14 cellular contexts compared by ENCODE assay signal in genomic region chr10:103807996-103808395, GRCh38. TPM values are rescaled to one million over a fixed set of nuclear protein-coding genes. Genes with fewer than 3 reads are reported as not detected.
DNase-seq lines count a peak whose midpoint lies in the region; ATAC-seq and TF ChIP-seq lines count a peak whose summit lies in the region.
"Had no signal": no experiment of that assay in that cellular context is flagged by ENCODE, and none has a peak within 500 bp of the region (broad histone marks: within the 10 kb centered on the region; RNA-seq: fewer than 3 reads in every experiment).

No MANE protein-coding gene starts in this region.

- H3K27ac ChIP-seq in RWPE1 (0 out of 2 replicates have a peak overlapping the region, but pooled peaks have one; percentile 0), neuronal stem cell (replicated peaks; ENCODE audit: low read length) (no peak overlapping the region), upper lobe of right lung (no peak overlapping the region)
- H3K27ac ChIP-seq: GM23248 had no signal

- H3K9ac ChIP-seq in neuronal stem cell (ENCODE audit: low read depth, low read length, poor library complexity), result no peak overlapping the region
- H3K9ac ChIP-seq: GM23248 had no signal

- CTCF ChIA-PET in RWPE1 (lab: Yijun Ruan, JAX), result interaction anchor here (0.6 kb wide), 1 partner anchor 48 kb away, joined by 7 read pairs; no protein-coding TSS in a partner anchor

- DNase-seq in RWPE1 (ENCODE audit: low spot score) (no peak), neuronal stem cell (ENCODE audit: low spot score) (no peak), upper lobe of right lung (peak; percentile 52), SHP77 treated with DMSO at 0.1 percent for 48 hours (lab: John Stamatoyannopoulos, UW) (no peak)
- DNase-seq: Caco-2; CD4-positive, CD25-positive, alpha-beta regulatory T cell; CD8-positive, alpha-beta T cell; DMS153; DND-41; GM23248; H7; HCEC 1CT had no signal

- H3K18ac ChIP-seq in neuronal stem cell (ENCODE audit: low read length), result peak overlapping the region; percentile 42

- H3K14ac ChIP-seq in neuronal stem cell (ENCODE audit: low read length), result no peak overlapping the region

- H3K79me1 ChIP-seq in neuronal stem cell (ENCODE audit: low read depth, low read length), result no peaks in the 10 kb centered on the region

- H3K4ac ChIP-seq in neuronal stem cell (ENCODE audit: low read length), result no peak overlapping the region

- H3K4me3 ChIP-seq in neuronal stem cell (ENCODE audit: low read length in 2 of 2), result no peak overlapping the region
- no peak overlapping the region for H3K4me3 ChIP-seq in upper lobe of right lung
- H3K4me3 ChIP-seq: GM23248 had no signal

- no peak overlapping the region for H2AFZ ChIP-seq in neuronal stem cell (ENCODE audit: low read length)
- H2AFZ ChIP-seq: GM23248 had no signal

- H3K36me3 ChIP-seq in neuronal stem cell (replicated peaks in 1 of 2; ENCODE audit: control insufficient read depth in 2 of 2, insufficient read depth in 2 of 2, low read length in 2 of 2), result no peaks in the 10 kb centered on the region
- H3K36me3 ChIP-seq in upper lobe of right lung, result no peaks in the 10 kb centered on the region

- H4K91ac ChIP-seq in neuronal stem cell (ENCODE audit: low read depth, low read length, poor library complexity), result no peak overlapping the region

- H3K27me3 ChIP-seq in neuronal stem cell (ENCODE audit: control insufficient read depth in 3 of 3, insufficient read depth in 3 of 3, low read depth in 1 of 3, low read length in 3 of 3) (no peaks in the 10 kb centered on the region), upper lobe of right lung (no peaks in the 10 kb centered on the region)

- intact Hi-C loops in upper lobe of right lung (cut with DNase I), result no loop called here

- H2BK120ac ChIP-seq in neuronal stem cell (ENCODE audit: low read depth, low read length), result no peak overlapping the region

- H3K4me2 ChIP-seq in neuronal stem cell (ENCODE audit: insufficient read depth, low read length, poor library complexity, severe bottlenecking), result no peak overlapping the region

- no peak overlapping the region for H2BK5ac ChIP-seq in neuronal stem cell (ENCODE audit: low read length)

- no peak overlapping the region for H2AK5ac ChIP-seq in neuronal stem cell (ENCODE audit: low read depth, low read length)

- H4K8ac ChIP-seq in neuronal stem cell (ENCODE audit: low read depth, low read length), result no peak overlapping the region

- H3K4me1 ChIP-seq in neuronal stem cell (ENCODE audit: control insufficient read depth in 2 of 2, insufficient read depth in 1 of 2, low read depth in 1 of 2, low read length in 2 of 2) (peaks cover 33 to 48% of the 10 kb centered on the region in 2 donors), upper lobe of right lung (peaks cover 10% of the 10 kb centered on the region)

- no CpG with 5 or more reads among the region's 6 CpGs for WGBS in neuronal stem cell (ENCODE audit: extremely low coverage in 2 of 2, insufficient read length in 2 of 2, insufficient replicate concordance in 1 of 2), 2 donors

- no peak overlapping the region for H2BK15ac ChIP-seq in neuronal stem cell (ENCODE audit: low read length)

- H3K9me3 ChIP-seq in neuronal stem cell (replicated peaks in 1 of 2; ENCODE audit: control insufficient read depth in 2 of 2, insufficient read depth in 1 of 2, low read depth in 1 of 2, low read length in 2 of 2) (no peaks in the 10 kb centered on the region), upper lobe of right lung (no peaks in the 10 kb centered on the region)
- H3K9me3 ChIP-seq: Caco-2 had no signal

- no peak overlapping the region for H2BK12ac ChIP-seq in neuronal stem cell (ENCODE audit: low read length)

- no peak for ATAC-seq in upper lobe of right lung
- no peak for ATAC-seq in GM19035 (IDR thresholded peaks at IDR 0.05; ENCODE audit: unreplicated experiment)
- no peak for ATAC-seq in HG03175 (IDR thresholded peaks at IDR 0.05; ENCODE audit: unreplicated experiment)
- ATAC-seq: CD8-positive, alpha-beta T cell had no signal

- no peak for TF ChIP-seq CTCF in RWPE1 (conservative IDR thresholded peaks at IDR 0.05; ENCODE audit: low read depth)
- TF ChIP-seq CTCF in upper lobe of right lung (IDR thresholded peaks at IDR 0.05), result no peak

- H3K23ac ChIP-seq in neuronal stem cell (ENCODE audit: low read depth, low read length, poor library complexity), result no peak overlapping the region

- POLR2A ChIA-PET in RWPE1 (lab: Yijun Ruan, JAX; ENCODE audit: low non-redundant PET), result no interaction called here

RNA-seq across cellular contexts. Expression of gene SH3PXD2A, which starts 47.4 kb away (rescaled TPM):
- 9.8 TPM for polyA plus RNA-seq in neuronal stem cell (2013, experiment 1 of 2)
- 9.8 TPM for polyA plus RNA-seq in neuronal stem cell (2013, experiment 2 of 2)
- total RNA-seq in upper lobe of right lung, result 35.2 TPM
